Comparison of ENCODE assay signal across 8 cellular contexts in the genomic region with DNA sequence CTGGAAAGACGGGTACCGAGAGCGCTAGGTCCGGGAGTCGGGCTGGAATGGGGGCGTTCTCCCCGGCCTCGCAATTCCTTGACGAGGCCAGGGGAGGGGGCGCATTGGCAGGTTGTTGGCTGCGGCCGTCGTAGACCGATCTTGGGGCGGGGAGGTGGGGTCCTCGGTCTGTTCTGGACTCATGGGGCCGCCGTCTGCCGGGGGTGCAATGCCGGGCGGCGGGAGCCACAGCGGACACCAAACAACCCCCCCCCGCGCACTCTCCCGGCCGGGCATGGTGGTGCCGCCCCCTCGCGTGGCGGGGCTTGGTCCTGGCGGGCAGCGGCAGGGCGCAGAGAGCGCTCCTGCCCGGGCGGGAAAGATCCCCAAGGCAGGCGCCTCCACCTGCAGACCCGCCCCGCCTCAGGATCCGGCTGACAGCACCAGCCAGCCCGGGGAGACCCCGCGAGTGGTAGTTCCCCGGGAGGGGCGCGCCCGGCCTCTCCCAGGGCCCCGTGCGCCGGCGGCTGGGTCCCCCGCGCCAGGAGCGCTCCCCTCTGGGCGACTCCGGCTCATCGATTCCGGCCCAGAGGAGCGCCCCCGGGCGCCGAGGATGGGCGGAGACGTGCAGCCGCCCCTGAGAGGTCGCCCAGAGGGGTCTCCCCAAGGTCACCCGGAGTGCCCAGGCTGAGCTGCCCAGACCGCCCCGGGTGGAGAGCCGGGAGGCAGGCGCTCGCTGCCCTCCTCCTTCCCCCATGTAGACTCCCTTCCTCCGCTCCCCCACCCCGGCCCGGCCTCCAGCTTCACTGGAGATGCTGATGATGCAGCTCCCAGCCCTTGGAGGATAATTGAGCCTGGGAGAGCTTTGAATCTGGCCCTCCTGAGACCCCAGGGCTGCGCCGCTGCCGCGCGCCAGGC. TPM values are rescaled to one million over a fixed set of nuclear protein-coding genes. Genes with fewer than 3 reads are reported as not detected.
DNase-seq lines count a peak whose midpoint lies in the region; ATAC-seq, FAIRE-seq and TF ChIP-seq lines count a peak whose summit lies in the region.

No MANE protein-coding gene starts in this region.

- peaks cover 17% of the 10 kb centered on the region for H3K4me1 ChIP-seq in body of pancreas

- FAIRE-seq in GM19239 (lab: Jason Lieb, UNC) = no peak

- no peak overlapping the region for H3K27ac ChIP-seq in SK-N-MC
- peak overlapping the region in 2 of 4 donors; percentile 12 to 44 for H3K27ac ChIP-seq in body of pancreas

- intact Hi-C loops in body of pancreas (cut with DNase I) = no loop called here

- in situ Hi-C loops in astrocyte of the cerebellum (cut with HindIII; ENCODE audit: low sequenced_read_pairs) = no loop called here

- peak overlapping the region; percentile 69 for H3K4me3 ChIP-seq in SK-N-MC
- peak overlapping the region; percentile 32 for H3K4me3 ChIP-seq in astrocyte of the cerebellum (ENCODE audit: low read depth, low read length)
- H3K4me3 ChIP-seq in body of pancreas = peak overlapping the region in 1 of 2 donors; percentile 19

- H3K36me3 ChIP-seq in SK-N-MC (ENCODE audit: insufficient read depth, low read length) = no peaks in the 10 kb centered on the region
- no peaks in the 10 kb centered on the region for H3K36me3 ChIP-seq in body of pancreas (replicated peaks in 1 of 2; ENCODE audit: insufficient read depth in 1 of 2, low read depth in 2 of 2)

- TF ChIP-seq CTCF in GM20000 (IDR thresholded peaks at IDR 0.05; ENCODE audit: extremely low read depth, missing control alignments) (peak; percentile 45), astrocyte of the cerebellum (IDR thresholded peaks at IDR 0.05; ENCODE audit: low read depth, low read length, missing control alignments) (no peak), body of pancreas (IDR thresholded peaks at IDR 0.05) (no peak)

- peaks cover 0 to 16% of the 10 kb centered on the region in 2 donors for H3K27me3 ChIP-seq in body of pancreas

- TF ChIP-seq POLR2A in body of pancreas (IDR thresholded peaks at IDR 0.05) = no peak

- H3K9me3 ChIP-seq in SK-N-MC (ENCODE audit: low read depth, low read length) = no peaks in the 10 kb centered on the region
- no peaks in the 10 kb centered on the region for H3K9me3 ChIP-seq in body of pancreas

- WGBS in body of pancreas, 2 donors = 2% methylated on average over 61 of the region's 81 CpGs; no CpG with 5 or more reads in 1 of the 2 donors

- ATAC-seq in body of pancreas = no peak

- no peak overlapping the region for H3K9ac ChIP-seq in SK-N-MC (ENCODE audit: insufficient read length)

- DNase-seq in GM20000 (ENCODE audit: low spot score) (peak; percentile 67), SK-N-MC (ENCODE audit: low read depth, low spot score) (no peak), astrocyte of the cerebellum (ENCODE audit: low read depth) (no peak), left kidney (ENCODE audit: low read depth, low spot score) (peak; percentile 48), body of pancreas (no peak), GM19239 (ENCODE audit: insufficient read length, low spot score) (no peak), NCI-H82 (lab: John Stamatoyannopoulos, UW) (no peak)
- DNase-seq in stimulated activated CD4-positive, alpha-beta T cell treated with anti-CD3 and anti-CD28 coated beads, Interleukin-4, amount 100 ng/mL, for 1 hour = peak; percentile 52

RNA-seq across cellular contexts. Expression of a gene that starts 0.7 kb away (rescaled TPM):
- 1 to 10 TPM; 1.6 to 4.7 TPM for total RNA-seq in body of pancreas

RNA-seq across cellular contexts. Expression of a gene that starts 57.9 kb away (rescaled TPM):
- 1 to 10 TPM; 4.9 to 7.9 TPM for total RNA-seq in body of pancreas

Comparison
In these comparisons a context has a peak if more than half of its experiments do, and no peak if none do; other contexts are left out.
1. DNase-seq: peak in GM20000 (single experiment), left kidney (single experiment) and stimulated activated CD4-positive, alpha-beta T cell treated with anti-CD3 and anti-CD28 coated beads, Interleukin-4, amount 100 ng/mL, for 1 hour (single experiment); none in SK-N-MC (single experiment), astrocyte of the cerebellum (single experiment), body of pancreas (0 of 4), GM19239 (single experiment) and NCI-H82 (single experiment).